Comparison of ENCODE assay signal across 12 cellular contexts in genomic region chr10:121527690-121528089, GRCh38.
DNase-seq lines count a peak whose midpoint lies in the region; ATAC-seq and TF ChIP-seq lines count a peak whose summit lies in the region.
"Had no signal": no experiment of that assay in that cellular context is flagged by ENCODE, and none has a peak within 500 bp of the region (broad histone marks: within the 10 kb centered on the region; RNA-seq: fewer than 3 reads in every experiment).

No MANE protein-coding gene starts in this region.

- no peak overlapping the region for H3K4me3 Mint-ChIP-seq in nephron

- peaks cover 50% of the 10 kb centered on the region for H3K27me3 Mint-ChIP-seq in nephron (ENCODE audit: low read depth)

- peaks cover 14% of the 10 kb centered on the region for H3K36me3 Mint-ChIP-seq in nephron (ENCODE audit: low read depth)

- peak overlapping the region; percentile 17 to 95 (median 90) for H3K27ac Mint-ChIP-seq in nephron

- intact Hi-C loops in posterior vena cava (cut with DNase I) = no loop called here

- no peak for ATAC-seq in HG03469 (IDR thresholded peaks at IDR 0.05; ENCODE audit: unreplicated experiment)
- ATAC-seq in HG02885 (IDR thresholded peaks at IDR 0.05; ENCODE audit: poor library complexity, unreplicated experiment) = no peak

- TF ChIP-seq CTCF in AG10803 (conservative IDR thresholded peaks at IDR 0.05; ENCODE audit: low read length) = no peak
- no peak for TF ChIP-seq CTCF in epithelial cell of esophagus (IDR thresholded peaks at IDR 0.05; ENCODE audit: insufficient read depth, low read depth, low read length, missing control alignments)
- TF ChIP-seq CTCF in nephron (IDR thresholded peaks at IDR 0.05; ENCODE audit: unreplicated experiment in 3 of 3) = no peak

- peak; percentile 9 for DNase-seq in AG10803 (ENCODE audit: low read depth)
- DNase-seq in NCI-H1092 (lab: John Stamatoyannopoulos, UW) = peak; percentile 48
- peak; percentile 85 for DNase-seq in epithelial cell of esophagus (ENCODE audit: low read depth)
- no peak for DNase-seq in activated CD8-positive, alpha-beta memory T cell treated with anti-CD3 and anti-CD28 coated beads for 24 hours
- DNase-seq in posterior vena cava (ENCODE audit: low spot score) = no peak
- DNase-seq: activated CD4-positive, alpha-beta T cell treated with anti-CD3 and anti-CD28 coated beads, Interleukin-2, amount 50 U/mL, for 1 hour; activated naive CD4-positive, alpha-beta T cell treated with anti-CD3 and anti-CD28 coated beads, Interleukin-2, amount 50 U/mL, for 16 hours; NCI-H187 treated with DMSO at 0.1 percent for 48 hours; occipital lobe had no signal

- no peaks in the 10 kb centered on the region for H3K9me3 Mint-ChIP-seq in nephron

- peaks cover 61% of the 10 kb centered on the region for H3K4me1 Mint-ChIP-seq in nephron

- no peak overlapping the region for H3K4me3 ChIP-seq in AG10803 (ENCODE audit: low read length)
- no peak overlapping the region for H3K4me3 ChIP-seq in epithelial cell of esophagus (ENCODE audit: low read length)

Comparison
In these comparisons a context has a peak if more than half of its experiments do, and no peak if none do; other contexts are left out.
1. DNase-seq: peak in AG10803 (single experiment), NCI-H1092 (single experiment) and epithelial cell of esophagus (single experiment); none in activated CD8-positive, alpha-beta memory T cell treated with anti-CD3 and anti-CD28 coated beads for 24 hours (single experiment) and posterior vena cava (single experiment).